8 cellular contexts compared by ENCODE assay signal in genomic region chr3:13379191-13379830, GRCh38. TPM values are rescaled to one million over a fixed set of nuclear protein-coding genes. Genes with fewer than 3 reads are reported as not detected.
A peak's percentile ranks its signal among the peaks of the same experiment; 100 is the strongest.
DNase-seq lines count a peak whose midpoint lies in the region; ATAC-seq and TF ChIP-seq lines count a peak whose summit lies in the region.

No MANE protein-coding gene starts in this region.

- H3K4me3 ChIP-seq in left ventricle myocardium inferior (no peak overlapping the region), aorta (ENCODE audit: low read length in 2 of 2) (no peak overlapping the region), H7 (ENCODE audit: insufficient read depth, low read depth, low read length) (no peak overlapping the region)

- no peaks in the 10 kb centered on the region for H3K27me3 ChIP-seq in left ventricle myocardium inferior (ENCODE audit: low read depth)
- no peaks in the 10 kb centered on the region for H3K27me3 ChIP-seq in aorta (ENCODE audit: control insufficient read depth in 1 of 2, insufficient read depth in 2 of 2, low read length in 1 of 2)
- no peaks in the 10 kb centered on the region for H3K27me3 ChIP-seq in H7 (ENCODE audit: control insufficient read depth, insufficient read depth, low read length)

- H3K36me3 ChIP-seq in left ventricle myocardium inferior (no peaks in the 10 kb centered on the region), aorta (ENCODE audit: control insufficient read depth in 1 of 2, insufficient read depth in 2 of 2, low read length in 1 of 2) (no peaks in the 10 kb centered on the region), H7 (replicated peaks; ENCODE audit: control insufficient read depth, insufficient read depth, low read length) (peaks cover 23% of the 10 kb centered on the region)

- DNase-seq in Right ventricle myocardium inferior (ENCODE audit: missing footprints) (peak; percentile 40), left ventricle myocardium inferior (no peak), brain pericyte (ENCODE audit: low read depth, low spot score) (peak; percentile 26), iris pigment epithelial cell (ENCODE audit: low read depth) (peak; percentile 71), aorta (peak; percentile 71 to 87), COLO668 (lab: John Stamatoyannopoulos, UW; ENCODE audit: unreplicated experiment) (no peak), H7 (no peak)

- intact Hi-C loops in Right ventricle myocardium inferior (cut with DNase I): no loop called here
- intact Hi-C loops in left ventricle myocardium inferior (cut with micrococcal nuclease): no loop called here
- intact Hi-C loops in aorta (cut with DNase I): loop anchor here in 1 of 2 donors (5.0 kb wide), 1 partner anchor 73 kb away; no protein-coding TSS in a partner anchor

- H3K9me3 ChIP-seq in left ventricle myocardium inferior (replicated peaks) (no peaks in the 10 kb centered on the region), aorta (ENCODE audit: control insufficient read depth, low read length) (no peaks in the 10 kb centered on the region)

- no peak for TF ChIP-seq CTCF in left ventricle myocardium inferior (IDR thresholded peaks at IDR 0.05; ENCODE audit: borderline replicate concordance)

- H3K27ac ChIP-seq in left ventricle myocardium inferior (replicated peaks) (no peak overlapping the region), aorta (ENCODE audit: low read depth in 1 of 2, low read length in 2 of 2) (peak overlapping the region; percentile 16 to 94)

- WGBS in aorta, 2 donors: 15 to 16% methylated on average over 20 of the region's 20 CpGs

- peaks cover 13% of the 10 kb centered on the region for H3K4me1 ChIP-seq in left ventricle myocardium inferior
- peaks cover 0 to 2% of the 10 kb centered on the region in 2 donors for H3K4me1 ChIP-seq in aorta (ENCODE audit: control insufficient read depth in 1 of 2, insufficient read depth in 2 of 2, low read length in 2 of 2)

- ATAC-seq in Right ventricle myocardium inferior (peak; percentile 49), aorta (ENCODE audit: low FRiP score) (peak; percentile 78), HG03095 (IDR thresholded peaks at IDR 0.05; ENCODE audit: unreplicated experiment) (no peak)

RNA-seq across cellular contexts. Expression of gene NUP210, which starts 40.8 kb away (rescaled TPM):
- total RNA-seq in Right ventricle myocardium inferior (3.5 TPM), left ventricle myocardium inferior (2.8 TPM), aorta (1 to 10 TPM; 2.8 to 4.8 TPM)
- polyA plus RNA-seq in aorta: under 1 TPM; 0.49 to 0.63 TPM
- 40.1 and 50.3 TPM in 2 replicates for total RNA-seq in H7 (2014; rRNA removed; shearing (Covaris generic))

Comparison
In these comparisons a context has a peak if more than half of its experiments do, and no peak if none do; other contexts are left out.
1. DNase-seq: peak in Right ventricle myocardium inferior (single experiment), brain pericyte (single experiment), iris pigment epithelial cell (single experiment) and aorta (2 of 2); none in left ventricle myocardium inferior (single experiment), COLO668 (single experiment) and H7 (single experiment).